In genomic region chr5:134523543-134524136, GRCh38 we compare ENCODE assay signal across 8 cellular contexts. TPM values are rescaled to one million over a fixed set of nuclear protein-coding genes. Genes with fewer than 3 reads are reported as not detected.
DNase-seq lines count a peak whose midpoint lies in the region; ATAC-seq lines count a peak whose summit lies in the region.
"Had no signal": no experiment of that assay in that cellular context is flagged by ENCODE, and none has a peak within 500 bp of the region (broad histone marks: within the 10 kb centered on the region; RNA-seq: fewer than 3 reads in every experiment).

No MANE protein-coding gene starts in this region.

- no peak for DNase-seq in activated CD8-positive, alpha-beta T cell treated with anti-CD3 and anti-CD28 coated beads, Interleukin-2, amount 10 ng/mL, durations not matched to agents 7 days and 5 days
- no peak for DNase-seq in stimulated activated naive CD8-positive, alpha-beta T cell treated with anti-CD3 and anti-CD28 coated beads, Interleukin-15, amount 100 ng/mL, for 72 hours
- DNase-seq in DMS79 treated with DMSO at 0.1 percent for 48 hours (lab: John Stamatoyannopoulos, UW) = no peak
- DNase-seq: NCI-H187 treated with DMSO at 0.1 percent for 48 hours had no signal

- H3K27me3 ChIP-seq in HUES64 (ENCODE audit: insufficient read depth, low read length) = peaks cover 7% of the 10 kb centered on the region; the same call in 1 of the 2 replicates

- H3K27me3 Mint-ChIP-seq in activated CD8-positive, alpha-beta T cell treated with anti-CD3 and anti-CD28 coated beads, Interleukin-2, amount 10 ng/mL, durations not matched to agents 7 days and 5 days (ENCODE audit: low read depth) = peaks cover 17% of the 10 kb centered on the region
- no peaks in the 10 kb centered on the region for H3K27me3 Mint-ChIP-seq in stimulated activated naive CD8-positive, alpha-beta T cell treated with anti-CD3 and anti-CD28 coated beads, Interleukin-15, amount 100 ng/mL, for 72 hours

- peak overlapping the region; percentile 98 for H3K27ac ChIP-seq in HUES64 (ENCODE audit: low read depth, low read length)

- H3K36me3 Mint-ChIP-seq in activated CD8-positive, alpha-beta T cell treated with anti-CD3 and anti-CD28 coated beads, Interleukin-2, amount 10 ng/mL, durations not matched to agents 7 days and 5 days (ENCODE audit: low read depth) = peaks cover 5% of the 10 kb centered on the region

- H3K9me3 Mint-ChIP-seq in activated CD8-positive, alpha-beta T cell treated with anti-CD3 and anti-CD28 coated beads, Interleukin-2, amount 10 ng/mL, durations not matched to agents 7 days and 5 days (ENCODE audit: insufficient read depth) = no peaks in the 10 kb centered on the region
- H3K9me3 Mint-ChIP-seq in stimulated activated naive CD8-positive, alpha-beta T cell treated with anti-CD3 and anti-CD28 coated beads, Interleukin-15, amount 100 ng/mL, for 72 hours = no peaks in the 10 kb centered on the region

- POLR2A ChIA-PET in activated CD8-positive, alpha-beta T cell treated with anti-CD3 and anti-CD28 coated beads, Interleukin-2, amount 10 ng/mL, durations not matched to agents 7 days and 5 days (lab: Charles Lee) = interaction anchor here (0.5 to 6.4 kb wide), 11 partner anchors 12 to 298 kb away, joined by 3 to 45 read pairs (median 3); partner anchors contain the start of genes CDKN2AIPNL and PPP2CA

- peak overlapping the region; percentile 98 for H3K27ac Mint-ChIP-seq in activated CD8-positive, alpha-beta T cell treated with anti-CD3 and anti-CD28 coated beads, Interleukin-2, amount 10 ng/mL, durations not matched to agents 7 days and 5 days
- H3K27ac Mint-ChIP-seq in stimulated activated naive CD8-positive, alpha-beta T cell treated with anti-CD3 and anti-CD28 coated beads, Interleukin-15, amount 100 ng/mL, for 72 hours = peak overlapping the region; percentile 89 to 95

- no peak for ATAC-seq in activated CD8-positive, alpha-beta T cell treated with anti-CD3 and anti-CD28 coated beads, Interleukin-2, amount 10 ng/mL, durations not matched to agents 7 days and 5 days
- no peak for ATAC-seq in stimulated activated naive CD8-positive, alpha-beta T cell treated with anti-CD3 and anti-CD28 coated beads, Interleukin-15, amount 100 ng/mL, for 72 hours
- no peak for ATAC-seq in GM21515 (IDR thresholded peaks at IDR 0.05; ENCODE audit: unreplicated experiment)
- ATAC-seq in GM18870 (IDR thresholded peaks at IDR 0.05; ENCODE audit: unreplicated experiment) = no peak

- no peaks in the 10 kb centered on the region for H3K9me3 ChIP-seq in HUES64 (ENCODE audit: insufficient read depth, low read depth, low read length)

- H3K36me3 ChIP-seq in HUES64 (ENCODE audit: insufficient read depth, low read length) = no peaks in the 10 kb centered on the region

- H3K9ac ChIP-seq in HUES64 (ENCODE audit: low read depth, low read length) = peak overlapping the region; percentile 84

- WGBS in HUES64 = 27% methylated on average over 5 of the region's 8 CpGs

- peaks cover 15% of the 10 kb centered on the region for H3K4me1 ChIP-seq in HUES64 (ENCODE audit: insufficient read depth, low read length)

- H3K4me3 ChIP-seq in HUES64 (ENCODE audit: low read length) (peak overlapping the region; percentile 88), iPS-11a (ENCODE audit: low read depth, low read length) (peak overlapping the region; percentile 62)

- H3K4me3 Mint-ChIP-seq in activated CD8-positive, alpha-beta T cell treated with anti-CD3 and anti-CD28 coated beads, Interleukin-2, amount 10 ng/mL, durations not matched to agents 7 days and 5 days = peak overlapping the region; percentile 88
- H3K4me3 Mint-ChIP-seq in stimulated activated naive CD8-positive, alpha-beta T cell treated with anti-CD3 and anti-CD28 coated beads, Interleukin-15, amount 100 ng/mL, for 72 hours = peak overlapping the region; percentile 91 to 94

- peaks cover 24% of the 10 kb centered on the region for H3K4me1 Mint-ChIP-seq in activated CD8-positive, alpha-beta T cell treated with anti-CD3 and anti-CD28 coated beads, Interleukin-2, amount 10 ng/mL, durations not matched to agents 7 days and 5 days (ENCODE audit: low read depth)
- peaks cover 19% of the 10 kb centered on the region for H3K4me1 Mint-ChIP-seq in stimulated activated naive CD8-positive, alpha-beta T cell treated with anti-CD3 and anti-CD28 coated beads, Interleukin-15, amount 100 ng/mL, for 72 hours

- CTCF ChIA-PET in activated CD8-positive, alpha-beta T cell treated with anti-CD3 and anti-CD28 coated beads, Interleukin-2, amount 10 ng/mL, durations not matched to agents 7 days and 5 days (lab: Charles Lee) = interaction anchor here (0.7 to 1.9 kb wide), 8 partner anchors 8 to 215 kb away, joined by 3 to 9 read pairs (median 4); partner anchors contain the start of genes CAMLG and CDKN2AIPNL

RNA-seq across cellular contexts. Expression of gene JADE2, which starts 1.8 kb away (rescaled TPM):
- polyA plus RNA-seq in HUES64 (2013, experiment 1 of 2) = 24.0 TPM
- polyA plus RNA-seq in HUES64 (2013, experiment 2 of 2) = 19.8 TPM
- total RNA-seq in activated CD8-positive, alpha-beta T cell treated with anti-CD3 and anti-CD28 coated beads, Interleukin-2, amount 10 ng/mL, durations not matched to agents 7 days and 5 days = 10 to 100 TPM; 79.9 to 86.0 TPM
